Comparison of ENCODE assay signal across 8 cellular contexts in the genomic region with DNA sequence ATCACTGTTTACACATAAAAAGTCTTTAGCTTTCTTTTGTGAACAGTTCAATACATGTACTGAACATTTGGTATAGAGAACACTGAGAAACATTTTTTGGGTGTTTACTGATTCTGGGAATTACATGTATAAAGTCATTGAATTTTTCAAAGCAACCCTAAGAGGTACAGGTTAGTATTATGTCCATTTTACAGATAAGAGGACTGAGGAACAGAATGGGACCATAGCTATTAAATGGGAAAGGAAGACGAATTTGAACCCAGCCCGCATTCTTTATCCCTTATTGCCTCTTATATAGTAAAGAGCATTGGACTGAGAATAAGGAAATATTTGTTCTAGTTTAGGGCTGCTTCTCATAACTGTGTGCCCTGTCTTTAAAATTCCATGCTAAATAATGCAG. TPM values are rescaled to one million over a fixed set of nuclear protein-coding genes. Genes with fewer than 3 reads are reported as not detected.
DNase-seq lines count a peak whose midpoint lies in the region; ATAC-seq and TF ChIP-seq lines count a peak whose summit lies in the region.

No MANE protein-coding gene starts in this region.

- H3K36me3 ChIP-seq in cardiac muscle cell (peaks cover 21% of the 10 kb centered on the region), right lobe of liver (peaks cover 0 to 23% (median 4%) of the 10 kb centered on the region in 4 donors)

- H3K4me3 Mint-ChIP-seq in activated naive CD8-positive, alpha-beta T cell: peak overlapping the region; percentile 99
- H3K4me3 Mint-ChIP-seq in type B pancreatic cell: peak overlapping the region; percentile 99

- intact Hi-C loops in Right ventricle myocardium inferior (cut with DNase I): loop anchor here (2.0 kb wide), 1 partner anchor 34 kb away; a partner anchor contains a TSS
- intact Hi-C loops in right lobe of liver (cut with DNase I): no loop called here

- WGBS in right lobe of liver (ENCODE audit: insufficient coverage, low coverage, low lambda C conversion rate, missing lambda C conversion rate): 100% methylated on average over 2 of the region's 2 CpGs

- H3K4me3 ChIP-seq in cardiac muscle cell (peak overlapping the region; percentile 45), right lobe of liver (peak overlapping the region; percentile 87 to 96 (median 93))

- no peak for TF ChIP-seq CTCF in cardiac muscle cell (IDR thresholded peaks at IDR 0.05; ENCODE audit: low read depth, low read length)
- TF ChIP-seq CTCF in right lobe of liver (IDR thresholded peaks at IDR 0.05): no peak
- no peak for TF ChIP-seq CTCF in type B pancreatic cell (conservative IDR thresholded peaks at IDR 0.05)

- H3K27me3 ChIP-seq in cardiac muscle cell (no peaks in the 10 kb centered on the region), right lobe of liver (no peaks in the 10 kb centered on the region)

- no peaks in the 10 kb centered on the region for H3K27me3 Mint-ChIP-seq in activated naive CD8-positive, alpha-beta T cell
- no peaks in the 10 kb centered on the region for H3K27me3 Mint-ChIP-seq in type B pancreatic cell

- DNase-seq in cardiac muscle cell (ENCODE audit: low read depth in 1 of 2, low spot score in 1 of 2) (no peak), Right ventricle myocardium inferior (ENCODE audit: missing footprints) (no peak), right lobe of liver (no peak), type B pancreatic cell (ENCODE audit: extremely low spot score, unreplicated experiment) (no peak), NCI-H1417 (lab: John Stamatoyannopoulos, UW) (no peak), NCI-H2171 (lab: John Stamatoyannopoulos, UW) (no peak), SHP77 treated with DMSO at 0.1 percent for 48 hours (lab: John Stamatoyannopoulos, UW) (no peak)

- peak overlapping the region; percentile 58 for H3K27ac Mint-ChIP-seq in activated naive CD8-positive, alpha-beta T cell
- H3K27ac Mint-ChIP-seq in type B pancreatic cell: no peak overlapping the region

- no peak for ATAC-seq in Right ventricle myocardium inferior
- ATAC-seq in right lobe of liver: no peak

- H3K9me3 ChIP-seq in cardiac muscle cell (ENCODE audit: low read depth): no peaks in the 10 kb centered on the region
- no peaks in the 10 kb centered on the region for H3K9me3 ChIP-seq in right lobe of liver

- H3K36me3 Mint-ChIP-seq in activated naive CD8-positive, alpha-beta T cell: peaks cover 12% of the 10 kb centered on the region
- peaks cover 30% of the 10 kb centered on the region for H3K36me3 Mint-ChIP-seq in type B pancreatic cell

- H3K4me1 Mint-ChIP-seq in activated naive CD8-positive, alpha-beta T cell (ENCODE audit: low read depth): peaks cover 36% of the 10 kb centered on the region
- peaks cover 23% of the 10 kb centered on the region for H3K4me1 Mint-ChIP-seq in type B pancreatic cell (ENCODE audit: unreplicated experiment)

- TF ChIP-seq POLR2A in right lobe of liver (IDR thresholded peaks at IDR 0.05): no peak

- H3K4me1 ChIP-seq in cardiac muscle cell (ENCODE audit: low read depth) (peaks cover 18% of the 10 kb centered on the region), right lobe of liver (peaks cover 0 to 29% (median 9%) of the 10 kb centered on the region in 4 donors)

- no peaks in the 10 kb centered on the region for H3K9me3 Mint-ChIP-seq in activated naive CD8-positive, alpha-beta T cell (ENCODE audit: low read depth)
- H3K9me3 Mint-ChIP-seq in type B pancreatic cell: no peaks in the 10 kb centered on the region

- H3K27ac ChIP-seq in cardiac muscle cell (no peak overlapping the region), right lobe of liver (no peak overlapping the region)

RNA-seq across cellular contexts. Expression of a gene that starts 0.9 kb away (rescaled TPM):
- total RNA-seq in cardiac muscle cell: 40.8 and 51.5 TPM in 2 replicates
- 34.5 and 52.6 TPM in 2 replicates for polyA plus RNA-seq in cardiac muscle cell
- 19.7 TPM for total RNA-seq in Right ventricle myocardium inferior
- total RNA-seq in right lobe of liver: 10 to 100 TPM in 3 of 6 experiments, 1 to 10 TPM in 3; 6.4 to 24.3 (median 12.0) TPM
- 42.0 and 47.0 TPM in 2 replicates for total RNA-seq in type B pancreatic cell (ENCODE audit: low replicate concordance)

RNA-seq across cellular contexts. Expression of a gene that starts 33.6 kb away (rescaled TPM):
- 17.6 and 20.4 TPM in 2 replicates for total RNA-seq in cardiac muscle cell
- 6.3 and 9.9 TPM in 2 replicates for polyA plus RNA-seq in cardiac muscle cell
- 17.0 TPM for total RNA-seq in Right ventricle myocardium inferior
- 10 to 100 TPM; 10.7 to 18.9 (median 13.9) TPM for total RNA-seq in right lobe of liver
- total RNA-seq in type B pancreatic cell (ENCODE audit: low replicate concordance): 39.2 and 46.9 TPM in 2 replicates
